Comparison of ENCODE assay signal across 7 cellular contexts in genomic region chr12:55974308-55974724, GRCh38. TPM values are rescaled to one million over a fixed set of nuclear protein-coding genes. Genes with fewer than 3 reads are reported as not detected.
A peak's percentile ranks its signal among the peaks of the same experiment; 100 is the strongest.
DNase-seq lines count a peak whose midpoint lies in the region; ATAC-seq and TF ChIP-seq lines count a peak whose summit lies in the region.

No MANE protein-coding gene starts in this region.

- no peaks in the 10 kb centered on the region for H3K9me3 Mint-ChIP-seq in GM23338
- H3K9me3 Mint-ChIP-seq in activated T-helper 1 cell treated with anti-CD3 and anti-CD28 coated beads, Interleukin-12 subunit alpha, Interleukin-12 subunit beta, Interleukin-2, Interleukin-4 antibody, amounts not matched to agents 30 ng/mL and 10 ng/mL and 1 ng/mL, durations not matched to agents 14 hours and 24 hours and 36 hours: no peaks in the 10 kb centered on the region

- H3K27ac ChIP-seq in GM23338 (ENCODE audit: low read depth): peak overlapping the region; percentile 81

- H3K27ac Mint-ChIP-seq in GM23338: no peak overlapping the region
- H3K27ac Mint-ChIP-seq in activated T-helper 1 cell treated with anti-CD3 and anti-CD28 coated beads, Interleukin-12 subunit alpha, Interleukin-12 subunit beta, Interleukin-2, Interleukin-4 antibody, amounts not matched to agents 30 ng/mL and 10 ng/mL and 1 ng/mL, durations not matched to agents 14 hours and 24 hours and 36 hours: no peak overlapping the region

- H3K4me3 ChIP-seq in GM08714 (ENCODE audit: low read length) (peak overlapping the region; percentile 83), GM23338 (peak overlapping the region; percentile 62)

- no peak for TF ChIP-seq CTCF in GM23338 (conservative IDR thresholded peaks at IDR 0.05; ENCODE audit: low read depth in 2 of 2)

- H3F3A ChIP-seq in GM23338 (replicated peaks; ENCODE audit: low read depth): no peaks in the 10 kb centered on the region; the same call in 1 of the 2 replicates

- peak overlapping the region; percentile 1 for H2AFZ ChIP-seq in GM23338

- intact Hi-C loops in activated T-helper 1 cell treated with anti-CD3 and anti-CD28 coated beads, Interleukin-12 subunit alpha, Interleukin-12 subunit beta, Interleukin-2, Interleukin-4 antibody, amounts not matched to agents 30 ng/mL and 10 ng/mL and 1 ng/mL, durations not matched to agents 14 hours and 24 hours and 36 hours (cut with micrococcal nuclease): loop anchor here (1.0 to 5.0 kb wide), 4 partner anchors 8 to 1023 kb away; partner anchors contain the start of genes CDK2, NABP2, PMEL and RNF41

- peaks cover 8% of the 10 kb centered on the region for H3K4me1 Mint-ChIP-seq in GM23338
- peaks cover 25% of the 10 kb centered on the region for H3K4me1 Mint-ChIP-seq in activated T-helper 1 cell treated with anti-CD3 and anti-CD28 coated beads, Interleukin-12 subunit alpha, Interleukin-12 subunit beta, Interleukin-2, Interleukin-4 antibody, amounts not matched to agents 30 ng/mL and 10 ng/mL and 1 ng/mL, durations not matched to agents 14 hours and 24 hours and 36 hours (ENCODE audit: low read depth)

- no peak overlapping the region for H3K4me3 Mint-ChIP-seq in GM23338
- H3K4me3 Mint-ChIP-seq in activated T-helper 1 cell treated with anti-CD3 and anti-CD28 coated beads, Interleukin-12 subunit alpha, Interleukin-12 subunit beta, Interleukin-2, Interleukin-4 antibody, amounts not matched to agents 30 ng/mL and 10 ng/mL and 1 ng/mL, durations not matched to agents 14 hours and 24 hours and 36 hours: no peak overlapping the region

- peaks cover 15% of the 10 kb centered on the region for H4K20me1 ChIP-seq in GM23338 (replicated peaks; ENCODE audit: insufficient read depth)

- H3K27me3 Mint-ChIP-seq in GM23338 (ENCODE audit: insufficient read depth, low read depth, poor library complexity): no peaks in the 10 kb centered on the region
- no peaks in the 10 kb centered on the region for H3K27me3 Mint-ChIP-seq in activated T-helper 1 cell treated with anti-CD3 and anti-CD28 coated beads, Interleukin-12 subunit alpha, Interleukin-12 subunit beta, Interleukin-2, Interleukin-4 antibody, amounts not matched to agents 30 ng/mL and 10 ng/mL and 1 ng/mL, durations not matched to agents 14 hours and 24 hours and 36 hours (ENCODE audit: insufficient read depth)

- peak; percentile 79 for DNase-seq in GM23338 (ENCODE audit: low spot score)
- peak; percentile 60 for DNase-seq in M059J (ENCODE audit: low read depth)
- peak; percentile 51 for DNase-seq in activated T-helper 1 cell treated with anti-CD3 and anti-CD28 coated beads, Interleukin-12 subunit alpha, Interleukin-12 subunit beta, Interleukin-2, Interleukin-4 antibody, amounts not matched to agents 30 ng/mL and 10 ng/mL and 1 ng/mL, durations not matched to agents 14 hours and 24 hours and 36 hours (ENCODE audit: low spot score)
- DNase-seq in glomerular visceral epithelial cell (ENCODE audit: extremely low spot score): peak; percentile 60
- peak; percentile 34 for DNase-seq in pons (ENCODE audit: low spot score)

- peaks cover 26% of the 10 kb centered on the region for H3K36me3 Mint-ChIP-seq in GM23338 (ENCODE audit: low read depth)
- peaks cover 18% of the 10 kb centered on the region for H3K36me3 Mint-ChIP-seq in activated T-helper 1 cell treated with anti-CD3 and anti-CD28 coated beads, Interleukin-12 subunit alpha, Interleukin-12 subunit beta, Interleukin-2, Interleukin-4 antibody, amounts not matched to agents 30 ng/mL and 10 ng/mL and 1 ng/mL, durations not matched to agents 14 hours and 24 hours and 36 hours (ENCODE audit: low read depth)

- peak overlapping the region; percentile 79 for H3K4me2 ChIP-seq in GM23338

- H3K36me3 ChIP-seq in GM23338 (ENCODE audit: insufficient read depth): no peaks in the 10 kb centered on the region

- H3K79me2 ChIP-seq in GM23338 (replicated peaks; ENCODE audit: insufficient read depth): peaks cover 48% of the 10 kb centered on the region

- H3K27me3 ChIP-seq in GM23338 (ENCODE audit: insufficient read depth): no peaks in the 10 kb centered on the region

- ATAC-seq in GM23338 (peak; percentile 59), GM19328 (IDR thresholded peaks at IDR 0.05; ENCODE audit: unreplicated experiment) (no peak)

- peaks cover 8% of the 10 kb centered on the region for H3K4me1 ChIP-seq in GM23338 (ENCODE audit: insufficient read depth)

- H3K9me2 ChIP-seq in GM23338 (ENCODE audit: insufficient read depth): no peaks in the 10 kb centered on the region

TF ChIP-seq in GM23338, 12 proteins besides CTCF, POLR2A, EP300 and RAD21 (continues in another document):
- no peak for TF ChIP-seq ZNF114 (CRISPR knock-in tag; IDR thresholded peaks at IDR 0.05)
- TF ChIP-seq JUNB (IDR thresholded peaks at IDR 0.05; ENCODE audit: unreplicated experiment): no peak
- TF ChIP-seq STAT1 (IDR thresholded peaks at IDR 0.05; ENCODE audit: unreplicated experiment): no peak
- TF ChIP-seq ETS1 (IDR thresholded peaks at IDR 0.05): no peak
- TF ChIP-seq EZH2phosphoT487 (IDR thresholded peaks at IDR 0.05; ENCODE audit: unreplicated experiment): no peak

RNA-seq across cellular contexts. Expression of gene RAB5B, which starts 0.4 kb away (rescaled TPM):
- total RNA-seq in GM23338 (2014; rRNA removed; shearing (Covaris generic)): 43.7 and 46.5 TPM in 2 replicates
- 18.6 and 19.7 TPM in 2 replicates for polyA plus RNA-seq in GM23338 (2016; fragmentation: Nextera tagmentation; extraction: Ambion mirVana)
- total RNA-seq in M059J (2014; rRNA removed; shearing (Covaris generic)): 58.1 and 71.3 TPM in 2 replicates
- total RNA-seq in activated T-helper 1 cell treated with anti-CD3 and anti-CD28 coated beads, Interleukin-12 subunit alpha, Interleukin-12 subunit beta, Interleukin-2, Interleukin-4 antibody, amounts not matched to agents 30 ng/mL and 10 ng/mL and 1 ng/mL, durations not matched to agents 14 hours and 24 hours and 36 hours: 42.6 and 47.0 TPM in 2 replicates

RNA-seq across cellular contexts. Expression of gene CDK2, which starts 7.7 kb away (rescaled TPM):
- 27.7 and 31.0 TPM in 2 replicates for total RNA-seq in GM23338 (2014; rRNA removed; shearing (Covaris generic))
- 14.1 and 15.2 TPM in 2 replicates for polyA plus RNA-seq in GM23338 (2016; fragmentation: Nextera tagmentation; extraction: Ambion mirVana)
- total RNA-seq in M059J (2014; rRNA removed; shearing (Covaris generic)): 112 and 148 TPM in 2 replicates
- total RNA-seq in activated T-helper 1 cell treated with anti-CD3 and anti-CD28 coated beads, Interleukin-12 subunit alpha, Interleukin-12 subunit beta, Interleukin-2, Interleukin-4 antibody, amounts not matched to agents 30 ng/mL and 10 ng/mL and 1 ng/mL, durations not matched to agents 14 hours and 24 hours and 36 hours: 93.5 and 109 TPM in 2 replicates

RNA-seq across cellular contexts. Expression of gene PMEL, which starts 8.5 kb away (rescaled TPM):
- 81.6 and 108 TPM in 2 replicates for total RNA-seq in GM23338 (2014; rRNA removed; shearing (Covaris generic))
- polyA plus RNA-seq in GM23338 (2016; fragmentation: Nextera tagmentation; extraction: Ambion mirVana): 64.5 and 68.1 TPM in 2 replicates
- 0.54 and 0.69 TPM in 2 replicates for total RNA-seq in M059J (2014; rRNA removed; shearing (Covaris generic))
- 0.29 TPM in 1 of 2 replicates, not detected in the other for total RNA-seq in activated T-helper 1 cell treated with anti-CD3 and anti-CD28 coated beads, Interleukin-12 subunit alpha, Interleukin-12 subunit beta, Interleukin-2, Interleukin-4 antibody, amounts not matched to agents 30 ng/mL and 10 ng/mL and 1 ng/mL, durations not matched to agents 14 hours and 24 hours and 36 hours

RNA-seq across cellular contexts. Expression of gene SUOX, which starts 22.8 kb away (rescaled TPM):
- 21.9 and 27.5 TPM in 2 replicates for total RNA-seq in GM23338 (2014; rRNA removed; shearing (Covaris generic))
- polyA plus RNA-seq in GM23338 (2016; fragmentation: Nextera tagmentation; extraction: Ambion mirVana): 13.9 and 14.0 TPM in 2 replicates
- total RNA-seq in M059J (2014; rRNA removed; shearing (Covaris generic)): 9.7 and 17.0 TPM in 2 replicates
- total RNA-seq in activated T-helper 1 cell treated with anti-CD3 and anti-CD28 coated beads, Interleukin-12 subunit alpha, Interleukin-12 subunit beta, Interleukin-2, Interleukin-4 antibody, amounts not matched to agents 30 ng/mL and 10 ng/mL and 1 ng/mL, durations not matched to agents 14 hours and 24 hours and 36 hours: 12.0 and 12.9 TPM in 2 replicates

RNA-seq across cellular contexts. Expression of gene DGKA, which starts 43.4 kb away (rescaled TPM):
- total RNA-seq in GM23338 (2014; rRNA removed; shearing (Covaris generic)): 16.1 and 35.9 TPM in 2 replicates
- 22.5 and 24.6 TPM in 2 replicates for polyA plus RNA-seq in GM23338 (2016; fragmentation: Nextera tagmentation; extraction: Ambion mirVana)
- total RNA-seq in M059J (2014; rRNA removed; shearing (Covaris generic)): 21.7 and 31.3 TPM in 2 replicates
- total RNA-seq in activated T-helper 1 cell treated with anti-CD3 and anti-CD28 coated beads, Interleukin-12 subunit alpha, Interleukin-12 subunit beta, Interleukin-2, Interleukin-4 antibody, amounts not matched to agents 30 ng/mL and 10 ng/mL and 1 ng/mL, durations not matched to agents 14 hours and 24 hours and 36 hours: 352 and 379 TPM in 2 replicates

Comparison
In these comparisons a context has a peak if more than half of its experiments do, and no peak if none do; other contexts are left out.
1. RNA of gene PMEL, which starts 8.5 kb away (total RNA-seq): 81.6 to 108 TPM in GM23338; 0.54 to 0.69 TPM in M059J and 0.29 TPM in activated T-helper 1 cell treated with anti-CD3 and anti-CD28 coated beads, Interleukin-12 subunit alpha, Interleukin-12 subunit beta, Interleukin-2, Interleukin-4 antibody, amounts not matched to agents 30 ng/mL and 10 ng/mL and 1 ng/mL, durations not matched to agents 14 hours and 24 hours and 36 hours; every median in the first group is over 10 times any median in the second.
2. Peak in every context shown above with its lines, with median percentiles within 50 percentile points of each other: DNase-seq.